4 cellular contexts compared by ENCODE assay signal in genomic region chr7:132272763-132273371, GRCh38.
"Had no signal": no experiment of that assay in that cellular context is flagged by ENCODE, and none has a peak within 500 bp of the region (broad histone marks: within the 10 kb centered on the region; RNA-seq: fewer than 3 reads in every experiment).

No MANE protein-coding gene starts in this region.

- DNase-seq: IMR-90, KBM-7 had no signal

- H3K4me3 ChIP-seq: K562 had no signal

- H3K27ac ChIP-seq: HL-60 had no signal
